Comparison of ENCODE assay signal across 1 cellular context in genomic region chr4:151207868-151208267, GRCh38.
TF ChIP-seq lines count a peak whose summit lies in the region.

No MANE protein-coding gene starts in this region.

TF ChIP-seq in GM23338, 12 proteins besides CTCF, POLR2A, EP300 and RAD21 (continued from another document):
- no peak for TF ChIP-seq ZNF462 (CRISPR knock-in tag; IDR thresholded peaks at IDR 0.05)
- TF ChIP-seq STAT1 (IDR thresholded peaks at IDR 0.05; ENCODE audit: unreplicated experiment): no peak
- TF ChIP-seq ZNF331 (CRISPR knock-in tag; IDR thresholded peaks at IDR 0.05; ENCODE audit: low read depth): no peak
- no peak for TF ChIP-seq ZNF114 (CRISPR knock-in tag; IDR thresholded peaks at IDR 0.05)
- TF ChIP-seq EZH2phosphoT487 (IDR thresholded peaks at IDR 0.05; ENCODE audit: unreplicated experiment): no peak
- TF ChIP-seq CREB1 (CRISPR knock-in tag; IDR thresholded peaks at IDR 0.05; ENCODE audit: low read depth): no peak
